Comparison of ENCODE assay signal across 8 cellular contexts in genomic region chr19:49339364-49340068, GRCh38. TPM values are rescaled to one million over a fixed set of nuclear protein-coding genes. Genes with fewer than 3 reads are reported as not detected.
DNase-seq lines count a peak whose midpoint lies in the region; ATAC-seq and TF ChIP-seq lines count a peak whose summit lies in the region.

No MANE protein-coding gene starts in this region.

- peaks cover 0 to 39% (median 0%) of the 10 kb centered on the region in 3 donors for H3K36me3 ChIP-seq in tibial nerve

- peak; percentile 96 for DNase-seq in DMS153 (lab: John Stamatoyannopoulos, UW)
- peak; percentile 66 for DNase-seq in NCI-H526 treated with DMSO at 0.1 percent for 48 hours (lab: John Stamatoyannopoulos, UW)
- peak; percentile 97 for DNase-seq in epidermal melanocyte (ENCODE audit: insufficient read length, low spot score)
- DNase-seq in lung microvascular endothelial cell (ENCODE audit: low read depth in 2 of 2), result peak; percentile 88 to 95
- DNase-seq in tibial nerve (ENCODE audit: low spot score in 2 of 2), result peak; percentile 73 to 77
- DNase-seq in HEK293T (ENCODE audit: extremely low spot score), result no peak

- H3K27me3 ChIP-seq in tibial nerve, result peaks cover 0 to 17% of the 10 kb centered on the region in 2 donors

- no peaks in the 10 kb centered on the region for H3K9me3 ChIP-seq in tibial nerve

- H3K27ac ChIP-seq in tibial nerve, result peak overlapping the region; percentile 56 to 88 (median 80)

- POLR2A ChIA-PET in HEK293T (lab: Yijun Ruan, JAX), result interaction anchor here (1.2 kb wide), 1 partner anchor 12 kb away, joined by 3 read pairs; no protein-coding TSS in a partner anchor

- TF ChIP-seq EP300 in tibial nerve (IDR thresholded peaks at IDR 0.05), result peak; percentile 73 to 84

- ATAC-seq in HG03196 (IDR thresholded peaks at IDR 0.05; ENCODE audit: unreplicated experiment), result no peak
- no peak for ATAC-seq in HG03159 (IDR thresholded peaks at IDR 0.05; ENCODE audit: unreplicated experiment)

- H3K4me3 ChIP-seq in tibial nerve, result peak overlapping the region; percentile 23 to 58 (median 38)

- no peak for TF ChIP-seq CTCF in tibial nerve (IDR thresholded peaks at IDR 0.05)

- TF ChIP-seq POLR2A in tibial nerve (IDR thresholded peaks at IDR 0.05), result peak in 1 of 2 donors; percentile 67

- CTCF ChIA-PET in HEK293T (lab: Yijun Ruan, JAX), result no interaction called here

- H3K4me1 ChIP-seq in tibial nerve, result peaks cover 0 to 37% (median 8%) of the 10 kb centered on the region in 4 donors

- WGBS in tibial nerve, 2 donors, result 14 to 18% methylated on average over 22 of the region's 45 CpGs

TF ChIP-seq in HEK293T, 16 proteins besides CTCF, POLR2A, EP300 and RAD21:
- no peak for TF ChIP-seq CTBP1 (IDR thresholded peaks at IDR 0.05; ENCODE audit: borderline replicate concordance)

RNA-seq across cellular contexts. Expression of gene CD37, which starts 4.3 kb away (rescaled TPM):
- not detected in 2 replicates for total RNA-seq in lung microvascular endothelial cell
- total RNA-seq in tibial nerve, result 10 to 100 TPM in 3 of 4 donors, 1 to 10 TPM in 1; 9.8 to 18.6 (median 15.8) TPM

RNA-seq across cellular contexts. Expression of gene SLC6A16, which starts 14.5 kb away (rescaled TPM):
- total RNA-seq in lung microvascular endothelial cell, result 0.20 and 0.22 TPM in 2 replicates
- 1 to 10 TPM; 2.6 to 4.6 (median 3.4) TPM for total RNA-seq in tibial nerve

RNA-seq across cellular contexts. Expression of gene TEAD2, which starts 22.7 kb away (rescaled TPM):
- total RNA-seq in lung microvascular endothelial cell (51.4 and 57.1 TPM in 2 replicates), tibial nerve (10 to 100 TPM; 17.8 to 39.0 (median 21.4) TPM)

RNA-seq across cellular contexts. Expression of gene DKKL1, which starts 24.2 kb away (rescaled TPM):
- 0.22 and 0.40 TPM in 2 replicates for total RNA-seq in lung microvascular endothelial cell
- not detected for total RNA-seq in tibial nerve

RNA-seq across cellular contexts. Expression of gene KASH5, which starts 48.5 kb away (rescaled TPM):
- total RNA-seq in lung microvascular endothelial cell, result not detected in 2 replicates
- total RNA-seq in tibial nerve, result not detected

Comparison
In these comparisons a context has a peak if more than half of its experiments do, and no peak if none do; other contexts are left out.
1. RNA of gene CD37, which starts 4.3 kb away (total RNA-seq): 9.8 to 18.6 TPM in tibial nerve; not detected in lung microvascular endothelial cell; every median in the first group is over 10 times any median in the second.